29 cellular contexts compared by ENCODE assay signal in genomic region chr2:82913566-82913965, GRCh38.
"Had no signal": no experiment of that assay in that cellular context is flagged by ENCODE, and none has a peak within 500 bp of the region (broad histone marks: within the 10 kb centered on the region; RNA-seq: fewer than 3 reads in every experiment).

No MANE protein-coding gene starts in this region.

- H3K36me3 Mint-ChIP-seq: activated CD4-positive, alpha-beta memory T cell treated with anti-CD3 and anti-CD28 coated beads for 36 hours; activated CD8-positive, alpha-beta memory T cell treated with anti-CD3 and anti-CD28 coated beads, Interleukin-2, amount 10 ng/mL, durations not matched to agents 7 days and 5 days; activated naive CD4-positive, alpha-beta T cell treated with anti-CD3 and anti-CD28 coated beads, Interleukin-2, amount 10 ng/mL, durations not matched to agents 7 days and 5 days; activated naive CD4-positive, alpha-beta T cell treated with anti-CD3 and anti-CD28 coated beads, Interleukin-2, amount 50 U/mL, for 72 hours; activated naive CD8-positive, alpha-beta T cell treated with anti-CD3 and anti-CD28 coated beads, Interleukin-2, amount 10 ng/mL, durations not matched to agents 7 days and 5 days; brain had no signal

- H3K36me3 ChIP-seq: gastrocnemius medialis, heart left ventricle had no signal

- H3K27ac Mint-ChIP-seq: activated CD4-positive, alpha-beta memory T cell treated with anti-CD3 and anti-CD28 coated beads for 36 hours; activated CD4-positive, alpha-beta T cell treated with anti-CD3 and anti-CD28 coated beads for 36 hours; activated CD4-positive, alpha-beta T cell treated with anti-CD3 and anti-CD28 coated beads, Interleukin-2, amount 10 ng/mL, durations not matched to agents 24 days and 14 days; activated CD8-positive, alpha-beta memory T cell treated with anti-CD3 and anti-CD28 coated beads, Interleukin-2, amount 10 ng/mL, durations not matched to agents 7 days and 5 days; activated CD8-positive, alpha-beta T cell treated with anti-CD3 and anti-CD28 coated beads, Interleukin-2, amount 10 ng/mL, durations not matched to agents 7 days and 5 days; activated naive CD4-positive, alpha-beta T cell treated with anti-CD3 and anti-CD28 coated beads, Interleukin-2, amount 10 ng/mL, durations not matched to agents 7 days and 5 days; activated naive CD4-positive, alpha-beta T cell treated with anti-CD3 and anti-CD28 coated beads, Interleukin-2, amount 50 U/mL, for 72 hours; activated naive CD8-positive, alpha-beta T cell treated with anti-CD3 and anti-CD28 coated beads, Interleukin-2, amount 10 ng/mL, durations not matched to agents 7 days and 5 days; activated T-helper 1 cell treated with anti-CD3 and anti-CD28 coated beads, Interleukin-12 subunit alpha, Interleukin-12 subunit beta, Interleukin-2, Interleukin-4 antibody, amounts not matched to agents 30 ng/mL and 10 ng/mL and 1 ng/mL, durations not matched to agents 14 hours and 24 hours and 36 hours; activated T-helper 2 cell treated with anti-CD3 and anti-CD28 coated beads, Interferon-gamma antibody, Interleukin-2, Interleukin-4, amounts not matched to agents 10 μg/mL and 5 μg/mL and 100 μg/mL, durations not matched to agents 14 hours and 24 hours and 36 hours; brain had no signal

- DNase-seq: activated CD4-positive, alpha-beta memory T cell treated with anti-CD3 and anti-CD28 coated beads for 36 hours; activated CD4-positive, alpha-beta T cell treated with anti-CD3 and anti-CD28 coated beads for 36 hours; activated CD4-positive, alpha-beta T cell treated with anti-CD3 and anti-CD28 coated beads, Interleukin-2, amount 10 ng/mL, durations not matched to agents 24 days and 14 days; activated CD4-positive, CD25-positive, alpha-beta regulatory T cell; activated CD4-positive, CD25-positive, alpha-beta regulatory T cell treated with anti-CD3 and anti-CD28 coated beads, Interleukin-2, amount 50 U/mL, for 72 hours; activated CD8-positive, alpha-beta memory T cell treated with anti-CD3 and anti-CD28 coated beads, Interleukin-2, amount 10 ng/mL, durations not matched to agents 7 days and 5 days; activated CD8-positive, alpha-beta memory T cell treated with anti-CD3 and anti-CD28 coated beads, Interleukin-2, amount 50 U/mL, for 4 hours; activated CD8-positive, alpha-beta T cell treated with anti-CD3 and anti-CD28 coated beads, Interleukin-2, amount 10 ng/mL, durations not matched to agents 7 days and 5 days; activated effector memory CD4-positive, alpha-beta T cell treated with anti-CD3 and anti-CD28 coated beads, Interleukin-2, amount 50 U/mL, for 16 hours; activated naive CD4-positive, alpha-beta T cell treated with anti-CD3 and anti-CD28 coated beads, Interleukin-2, amount 10 ng/mL, durations not matched to agents 7 days and 5 days; activated naive CD8-positive, alpha-beta T cell treated with anti-CD3 and anti-CD28 coated beads, Interleukin-2, amount 10 ng/mL, durations not matched to agents 7 days and 5 days; activated T-cell treated with anti-CD3 and anti-CD28 coated beads, Interleukin-2, amount 50 U/mL, for 1 hour; activated T-cell treated with anti-CD3 and anti-CD28 coated beads, Interleukin-2, amount 50 U/mL, for 48 hours; amygdala; aorta; cortex of kidney; dermis blood vessel endothelial cell; effector CD8-positive, alpha-beta T cell; foreskin keratinocyte; gastrocnemius medialis; glutamatergic neuron; heart left ventricle; T-helper 2 cell had no signal

- H3K27me3 Mint-ChIP-seq: activated CD4-positive, alpha-beta memory T cell treated with anti-CD3 and anti-CD28 coated beads for 36 hours; activated CD4-positive, alpha-beta T cell treated with anti-CD3 and anti-CD28 coated beads for 36 hours; activated CD4-positive, alpha-beta T cell treated with anti-CD3 and anti-CD28 coated beads, Interleukin-2, amount 10 ng/mL, durations not matched to agents 24 days and 14 days; activated CD8-positive, alpha-beta memory T cell treated with anti-CD3 and anti-CD28 coated beads, Interleukin-2, amount 10 ng/mL, durations not matched to agents 7 days and 5 days; activated naive CD4-positive, alpha-beta T cell treated with anti-CD3 and anti-CD28 coated beads, Interleukin-2, amount 10 ng/mL, durations not matched to agents 7 days and 5 days; activated naive CD8-positive, alpha-beta T cell treated with anti-CD3 and anti-CD28 coated beads, Interleukin-2, amount 10 ng/mL, durations not matched to agents 7 days and 5 days; brain; central memory CD8-positive, alpha-beta T cell had no signal

- H3K4me1 ChIP-seq: foreskin keratinocyte, gastrocnemius medialis, heart left ventricle had no signal

- H3K4me1 Mint-ChIP-seq: activated CD4-positive, alpha-beta T cell treated with anti-CD3 and anti-CD28 coated beads for 36 hours; activated CD4-positive, alpha-beta T cell treated with anti-CD3 and anti-CD28 coated beads, Interleukin-2, amount 10 ng/mL, durations not matched to agents 24 days and 14 days; activated CD8-positive, alpha-beta memory T cell treated with anti-CD3 and anti-CD28 coated beads, Interleukin-2, amount 10 ng/mL, durations not matched to agents 7 days and 5 days; activated naive CD4-positive, alpha-beta T cell treated with anti-CD3 and anti-CD28 coated beads, Interleukin-2, amount 10 ng/mL, durations not matched to agents 7 days and 5 days; activated naive CD8-positive, alpha-beta T cell treated with anti-CD3 and anti-CD28 coated beads, Interleukin-2, amount 10 ng/mL, durations not matched to agents 7 days and 5 days; brain; central memory CD8-positive, alpha-beta T cell had no signal

- H3K27ac ChIP-seq: epithelial cell of prostate, foreskin keratinocyte, gastrocnemius medialis, heart left ventricle had no signal

- H3K4me3 Mint-ChIP-seq: activated CD4-positive, alpha-beta memory T cell treated with anti-CD3 and anti-CD28 coated beads for 36 hours; activated CD4-positive, alpha-beta T cell treated with anti-CD3 and anti-CD28 coated beads for 36 hours; activated CD4-positive, alpha-beta T cell treated with anti-CD3 and anti-CD28 coated beads, Interleukin-2, amount 10 ng/mL, durations not matched to agents 24 days and 14 days; activated CD8-positive, alpha-beta memory T cell treated with anti-CD3 and anti-CD28 coated beads, Interleukin-2, amount 10 ng/mL, durations not matched to agents 7 days and 5 days; activated CD8-positive, alpha-beta T cell treated with anti-CD3 and anti-CD28 coated beads, Interleukin-2, amount 10 ng/mL, durations not matched to agents 7 days and 5 days; activated naive CD4-positive, alpha-beta T cell treated with anti-CD3 and anti-CD28 coated beads, Interleukin-2, amount 10 ng/mL, durations not matched to agents 7 days and 5 days; activated naive CD8-positive, alpha-beta T cell treated with anti-CD3 and anti-CD28 coated beads, Interleukin-2, amount 10 ng/mL, durations not matched to agents 7 days and 5 days; activated T-helper 1 cell treated with anti-CD3 and anti-CD28 coated beads, Interleukin-12 subunit alpha, Interleukin-12 subunit beta, Interleukin-2, Interleukin-4 antibody, amounts not matched to agents 30 ng/mL and 10 ng/mL and 1 ng/mL, durations not matched to agents 14 hours and 24 hours and 36 hours; brain; central memory CD8-positive, alpha-beta T cell had no signal

- H3K27me3 ChIP-seq: foreskin keratinocyte, gastrocnemius medialis, heart left ventricle had no signal

- H3K4me3 ChIP-seq: gastrocnemius medialis, heart left ventricle had no signal

- H3K9me3 ChIP-seq: gastrocnemius medialis had no signal

- ATAC-seq: activated CD4-positive, alpha-beta T cell treated with anti-CD3 and anti-CD28 coated beads for 36 hours; activated CD8-positive, alpha-beta memory T cell treated with anti-CD3 and anti-CD28 coated beads, Interleukin-2, amount 10 ng/mL, durations not matched to agents 7 days and 5 days; activated CD8-positive, alpha-beta T cell treated with anti-CD3 and anti-CD28 coated beads, Interleukin-2, amount 10 ng/mL, durations not matched to agents 7 days and 5 days; activated naive CD4-positive, alpha-beta T cell treated with anti-CD3 and anti-CD28 coated beads, Interleukin-2, amount 50 U/mL, for 72 hours; foreskin keratinocyte; gastrocnemius medialis; heart left ventricle had no signal
